10 cellular contexts compared by ENCODE assay signal in the genomic region with DNA sequence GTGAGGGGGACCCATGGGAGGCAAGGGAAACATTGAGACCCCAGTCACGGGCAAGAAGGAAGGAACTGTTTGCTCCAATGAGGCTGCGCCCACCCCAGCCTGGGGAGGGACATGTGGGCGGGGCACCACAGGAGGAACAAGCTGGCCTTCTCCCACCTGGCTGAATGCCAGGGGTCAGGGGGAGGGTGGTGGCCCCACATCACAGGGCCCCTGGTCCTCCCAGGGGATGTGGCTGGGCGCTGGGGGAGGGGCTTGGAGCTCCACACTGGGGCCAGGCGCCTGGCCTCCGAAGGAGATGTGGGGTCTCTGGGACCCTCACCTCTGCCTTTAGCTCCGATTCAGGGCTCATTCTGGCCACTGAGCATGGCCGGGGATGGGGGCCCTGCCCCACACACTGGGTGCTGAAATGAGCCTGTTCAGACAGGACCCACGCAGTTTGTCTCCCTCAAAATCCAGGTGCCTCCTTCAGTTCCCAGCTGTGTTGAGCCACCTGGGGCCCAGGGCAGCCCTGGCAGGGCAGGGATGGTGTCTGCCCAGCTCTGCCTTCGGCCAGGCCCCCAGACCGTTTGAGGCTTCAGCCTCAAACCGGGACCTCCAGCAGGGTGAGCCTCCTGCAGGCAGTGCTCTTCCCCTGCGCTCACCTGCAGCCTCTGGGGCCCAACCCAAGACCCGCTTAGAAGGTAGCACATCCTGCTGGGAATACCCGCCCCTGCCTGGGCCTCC. TPM values are rescaled to one million over a fixed set of nuclear protein-coding genes. Genes with fewer than 3 reads are reported as not detected.
A peak's percentile ranks its signal among the peaks of the same experiment; 100 is the strongest.
DNase-seq lines count a peak whose midpoint lies in the region; ATAC-seq and TF ChIP-seq lines count a peak whose summit lies in the region.
"Had no signal": no experiment of that assay in that cellular context is flagged by ENCODE, and none has a peak within 500 bp of the region (broad histone marks: within the 10 kb centered on the region; RNA-seq: fewer than 3 reads in every experiment).

No MANE protein-coding gene starts in this region.

- no peaks in the 10 kb centered on the region for H3K27me3 Mint-ChIP-seq in nephron progenitor cell (ENCODE audit: low read depth, poor library complexity)

- TF ChIP-seq CTCF in NB4 (IDR thresholded peaks at IDR 0.05; ENCODE audit: low read depth, low read length) (no peak), body of pancreas (IDR thresholded peaks at IDR 0.05) (peak in 2 of 7 experiments; percentile 13 to 17), nephron progenitor cell (IDR thresholded peaks at IDR 0.05) (no peak), stomach (IDR thresholded peaks at IDR 0.05) (no peak)

- no peaks in the 10 kb centered on the region for H3K27me3 ChIP-seq in body of pancreas
- H3K27me3 ChIP-seq in stomach = no peaks in the 10 kb centered on the region

- H3K4me3 ChIP-seq in NB4 (ENCODE audit: low read depth, low read length) (no peak overlapping the region), body of pancreas (no peak overlapping the region), stomach (no peak overlapping the region)

- no peak for TF ChIP-seq POLR2A in NB4 (IDR thresholded peaks at IDR 0.05; ENCODE audit: extremely low read depth, insufficient read length)
- TF ChIP-seq POLR2A in body of pancreas (IDR thresholded peaks at IDR 0.05) = no peak
- no peak for TF ChIP-seq POLR2A in stomach (IDR thresholded peaks at IDR 0.05)

- peak; percentile 66 for ATAC-seq in body of pancreas

- H3K9me3 ChIP-seq in body of pancreas (no peaks in the 10 kb centered on the region), stomach (no peaks in the 10 kb centered on the region)

- TF ChIP-seq EP300 in stomach (IDR thresholded peaks at IDR 0.05) = no peak

- H3K36me3 ChIP-seq in body of pancreas (replicated peaks in 1 of 2; ENCODE audit: insufficient read depth in 1 of 2, low read depth in 2 of 2) (no peaks in the 10 kb centered on the region), stomach (no peaks in the 10 kb centered on the region)

- DNase-seq in DMS153 (lab: John Stamatoyannopoulos, UW) (peak; percentile 3), DMS153 treated with DMSO at 0.1 percent for 48 hours (lab: John Stamatoyannopoulos, UW; ENCODE audit: unreplicated experiment) (no peak), NB4 (ENCODE audit: low read depth) (peak; percentile 66), body of pancreas (peak in 3 of 4 donors; percentile 44 to 52 (median 50)), nephron progenitor cell (peak; percentile 40), amniotic stem cell (lab: John Stamatoyannopoulos, UW) (no peak), Ammon's horn (ENCODE audit: low spot score) (no peak), stomach (no peak)
- DNase-seq: 8988T, NCI-H1436 had no signal

- H3K27ac Mint-ChIP-seq in nephron progenitor cell = no peak overlapping the region

- peaks cover 45% of the 10 kb centered on the region for H3K4me1 Mint-ChIP-seq in nephron progenitor cell

- no peaks in the 10 kb centered on the region for H3K9me3 Mint-ChIP-seq in nephron progenitor cell

- 72 to 78% methylated on average over 10 to 15 of the region's 15 CpGs for WGBS in body of pancreas, 2 donors
- WGBS in stomach, 5 donors = 43 to 64% (median 48%) methylated on average over 8 to 15 of the region's 15 CpGs

- peaks cover 12% of the 10 kb centered on the region for H3K4me1 ChIP-seq in body of pancreas
- peaks cover 4 to 21% (median 12%) of the 10 kb centered on the region in 4 donors for H3K4me1 ChIP-seq in stomach

- H3K27ac ChIP-seq in body of pancreas (no peak overlapping the region), stomach (no peak overlapping the region)

- H3K4me3 Mint-ChIP-seq in nephron progenitor cell = no peak overlapping the region

- intact Hi-C loops in body of pancreas (cut with DNase I) (no loop called here), stomach (cut with DNase I; ENCODE audit: low total_unique reads) (no loop called here)

- H3K36me3 Mint-ChIP-seq in nephron progenitor cell (ENCODE audit: low read depth) = no peaks in the 10 kb centered on the region

RNA-seq across cellular contexts. Expression of gene NOTCH1, which starts 33.2 kb away (rescaled TPM):
- total RNA-seq in body of pancreas (10 to 100 TPM; 29.6 to 65.3 TPM), stomach (100 to 1,000 TPM in 1 of 5 donors, 10 to 100 TPM in 4; 18.4 to 338 (median 62.5) TPM)
- 1 to 10 TPM; 1.4 to 7.9 (median 2.3) TPM for polyA plus RNA-seq in stomach

Comparison
In these comparisons a context has a peak if more than half of its experiments do, and no peak if none do; other contexts are left out.
1. DNase-seq: peak in DMS153 (single experiment), NB4 (single experiment), body of pancreas (3 of 4) and nephron progenitor cell (single experiment); none in DMS153 treated with DMSO at 0.1 percent for 48 hours (single experiment), amniotic stem cell (single experiment), Ammon's horn (single experiment) and stomach (single experiment).